In the genomic region with DNA sequence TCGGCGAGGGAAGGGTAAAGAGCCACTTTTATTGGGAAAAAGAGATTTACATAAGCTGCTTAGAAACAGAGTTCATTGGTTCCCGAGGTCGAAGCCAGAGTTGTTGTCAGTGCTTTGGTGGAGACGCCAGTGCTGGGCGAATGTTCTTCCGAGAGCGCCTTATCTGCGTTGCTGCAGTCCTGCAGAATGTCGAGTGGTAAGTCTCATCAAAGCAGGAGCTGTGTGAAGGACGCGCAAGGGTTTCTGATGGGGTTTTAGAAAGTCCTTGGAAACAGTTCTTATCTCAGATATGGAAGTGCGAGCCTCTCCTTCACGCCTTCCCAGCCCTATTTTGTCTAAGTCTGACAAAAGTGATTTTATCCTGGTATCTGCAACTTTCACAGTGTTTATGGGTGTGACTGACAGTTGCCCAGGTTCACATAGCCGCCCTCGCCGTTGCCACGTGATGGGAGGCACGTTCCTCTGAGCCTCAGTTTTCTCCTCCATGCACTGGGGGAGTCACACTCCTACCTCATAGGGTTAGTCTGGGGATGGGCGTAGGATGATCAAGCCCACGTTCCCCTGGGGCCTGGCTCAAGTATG, we compare ENCODE assay signal across 1 cellular context.
TF ChIP-seq lines count a peak whose summit lies in the region.

No MANE protein-coding gene starts in this region.

TF ChIP-seq in K562, 482 proteins besides CTCF, POLR2A, EP300 and RAD21 (continues in another document):
- TF ChIP-seq, protein P1, sequence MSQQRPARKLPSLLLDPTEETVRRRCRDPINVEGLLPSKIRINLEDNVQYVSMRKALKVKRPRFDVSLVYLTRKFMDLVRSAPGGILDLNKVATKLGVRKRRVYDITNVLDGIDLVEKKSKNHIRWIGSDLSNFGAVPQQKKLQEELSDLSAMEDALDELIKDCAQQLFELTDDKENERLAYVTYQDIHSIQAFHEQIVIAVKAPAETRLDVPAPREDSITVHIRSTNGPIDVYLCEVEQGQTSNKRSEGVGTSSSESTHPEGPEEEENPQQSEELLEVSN (IDR thresholded peaks at IDR 0.05; ENCODE audit: borderline replicate concordance in 1 of 2, extremely low read depth in 1 of 2, insufficient read depth in 1 of 2, insufficient read length in 1 of 2, low read depth in 1 of 2, low read length in 1 of 2, poor library complexity in 1 of 2, severe bottlenecking in 1 of 2): peak; percentile 64 to 66
- peak; percentile 88 for TF ChIP-seq CXXC5 (CRISPR knock-in tag; IDR thresholded peaks at IDR 0.05)
- TF ChIP-seq KDM1A (IDR thresholded peaks at IDR 0.05): peak in 1 of 2 experiments; percentile 63; a peak in 2 of 4 replicates
- no peak for TF ChIP-seq YY1 (IDR thresholded peaks at IDR 0.05; ENCODE audit: borderline replicate concordance in 1 of 3, control insufficient read depth in 1 of 3, extremely low read depth in 1 of 3, insufficient read depth in 3 of 3, insufficient read length in 1 of 3, insufficient replicate concordance in 2 of 3, low read depth in 1 of 3, low read length in 2 of 3)
- TF ChIP-seq CBFA2T3 (IDR thresholded peaks at IDR 0.05): peak; percentile 86
- peak in 1 of 2 experiments; percentile 69; a peak in 1 of 4 replicates for TF ChIP-seq MLLT1 (IDR thresholded peaks at IDR 0.05)
- TF ChIP-seq KDM2B (CRISPR knock-in tag; IDR thresholded peaks at IDR 0.05): no peak
- TF ChIP-seq, protein P2, sequence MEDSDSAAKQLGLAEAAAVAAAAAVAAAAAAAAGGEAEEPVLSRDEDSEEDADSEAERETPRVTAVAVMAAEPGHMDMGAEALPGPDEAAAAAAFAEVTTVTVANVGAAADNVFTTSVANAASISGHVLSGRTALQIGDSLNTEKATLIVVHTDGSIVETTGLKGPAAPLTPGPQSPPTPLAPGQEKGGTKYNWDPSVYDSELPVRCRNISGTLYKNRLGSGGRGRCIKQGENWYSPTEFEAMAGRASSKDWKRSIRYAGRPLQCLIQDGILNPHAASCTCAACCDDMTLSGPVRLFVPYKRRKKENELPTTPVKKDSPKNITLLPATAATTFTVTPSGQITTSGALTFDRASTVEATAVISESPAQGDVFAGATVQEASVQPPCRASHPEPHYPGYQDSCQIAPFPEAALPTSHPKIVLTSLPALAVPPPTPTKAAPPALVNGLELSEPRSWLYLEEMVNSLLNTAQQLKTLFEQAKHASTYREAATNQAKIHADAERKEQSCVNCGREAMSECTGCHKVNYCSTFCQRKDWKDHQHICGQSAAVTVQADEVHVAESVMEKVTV (CRISPR knock-in tag; IDR thresholded peaks at IDR 0.05): no peak
- peak in 1 of 2 experiments; percentile 61; a peak in 2 of 4 replicates for TF ChIP-seq RCOR1 (IDR thresholded peaks at IDR 0.05; ENCODE audit: borderline replicate concordance in 1 of 2, low read depth in 2 of 2, low read length in 2 of 2)
- no peak for TF ChIP-seq SIN3A (IDR thresholded peaks at IDR 0.05; ENCODE audit: borderline replicate concordance in 2 of 2, control insufficient read depth in 1 of 2, low read depth in 2 of 2, low read length in 2 of 2)
- TF ChIP-seq EWSR1 (IDR thresholded peaks at IDR 0.05; ENCODE audit: borderline replicate concordance, low read depth, partially characterized antibody): no peak
- peak; percentile 75 for TF ChIP-seq DPF2 (IDR thresholded peaks at IDR 0.05)
- TF ChIP-seq BCOR (IDR thresholded peaks at IDR 0.05): peak; percentile 51; the same call in 1 of the 2 replicates
- no peak for TF ChIP-seq MCM3 (IDR thresholded peaks at IDR 0.05)
- no peak for TF ChIP-seq ZKSCAN3 (CRISPR knock-in tag; IDR thresholded peaks at IDR 0.05)
- TF ChIP-seq NONO (IDR thresholded peaks at IDR 0.05; ENCODE audit: low read depth in 2 of 2, low read length in 1 of 2): no peak
- TF ChIP-seq, protein P3, sequence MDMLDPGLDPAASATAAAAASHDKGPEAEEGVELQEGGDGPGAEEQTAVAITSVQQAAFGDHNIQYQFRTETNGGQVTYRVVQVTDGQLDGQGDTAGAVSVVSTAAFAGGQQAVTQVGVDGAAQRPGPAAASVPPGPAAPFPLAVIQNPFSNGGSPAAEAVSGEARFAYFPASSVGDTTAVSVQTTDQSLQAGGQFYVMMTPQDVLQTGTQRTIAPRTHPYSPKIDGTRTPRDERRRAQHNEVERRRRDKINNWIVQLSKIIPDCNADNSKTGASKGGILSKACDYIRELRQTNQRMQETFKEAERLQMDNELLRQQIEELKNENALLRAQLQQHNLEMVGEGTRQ (CRISPR knock-in tag; IDR thresholded peaks at IDR 0.05): peak; percentile 79
- TF ChIP-seq BHLHE40 (IDR thresholded peaks at IDR 0.05; ENCODE audit: low read length): peak; percentile 87
- TF ChIP-seq PTRF (tag; IDR thresholded peaks at IDR 0.05): no peak
- no peak for TF ChIP-seq JUNB (CRISPR knock-in tag; conservative IDR thresholded peaks at IDR 0.05)
- TF ChIP-seq TEAD4 (IDR thresholded peaks at IDR 0.05; ENCODE audit: low read length): peak; percentile 53
- TF ChIP-seq TEAD4 (CRISPR knock-in tag; IDR thresholded peaks at IDR 0.05; ENCODE audit: borderline replicate concordance): no peak
- TF ChIP-seq HNRNPL (IDR thresholded peaks at IDR 0.05; ENCODE audit: low read depth, low read length): no peak
- TF ChIP-seq, protein P4, sequence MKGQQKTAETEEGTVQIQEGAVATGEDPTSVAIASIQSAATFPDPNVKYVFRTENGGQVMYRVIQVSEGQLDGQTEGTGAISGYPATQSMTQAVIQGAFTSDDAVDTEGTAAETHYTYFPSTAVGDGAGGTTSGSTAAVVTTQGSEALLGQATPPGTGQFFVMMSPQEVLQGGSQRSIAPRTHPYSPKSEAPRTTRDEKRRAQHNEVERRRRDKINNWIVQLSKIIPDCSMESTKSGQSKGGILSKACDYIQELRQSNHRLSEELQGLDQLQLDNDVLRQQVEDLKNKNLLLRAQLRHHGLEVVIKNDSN (CRISPR knock-in tag; IDR thresholded peaks at IDR 0.05): peak; percentile 83
- TF ChIP-seq, protein P5, sequence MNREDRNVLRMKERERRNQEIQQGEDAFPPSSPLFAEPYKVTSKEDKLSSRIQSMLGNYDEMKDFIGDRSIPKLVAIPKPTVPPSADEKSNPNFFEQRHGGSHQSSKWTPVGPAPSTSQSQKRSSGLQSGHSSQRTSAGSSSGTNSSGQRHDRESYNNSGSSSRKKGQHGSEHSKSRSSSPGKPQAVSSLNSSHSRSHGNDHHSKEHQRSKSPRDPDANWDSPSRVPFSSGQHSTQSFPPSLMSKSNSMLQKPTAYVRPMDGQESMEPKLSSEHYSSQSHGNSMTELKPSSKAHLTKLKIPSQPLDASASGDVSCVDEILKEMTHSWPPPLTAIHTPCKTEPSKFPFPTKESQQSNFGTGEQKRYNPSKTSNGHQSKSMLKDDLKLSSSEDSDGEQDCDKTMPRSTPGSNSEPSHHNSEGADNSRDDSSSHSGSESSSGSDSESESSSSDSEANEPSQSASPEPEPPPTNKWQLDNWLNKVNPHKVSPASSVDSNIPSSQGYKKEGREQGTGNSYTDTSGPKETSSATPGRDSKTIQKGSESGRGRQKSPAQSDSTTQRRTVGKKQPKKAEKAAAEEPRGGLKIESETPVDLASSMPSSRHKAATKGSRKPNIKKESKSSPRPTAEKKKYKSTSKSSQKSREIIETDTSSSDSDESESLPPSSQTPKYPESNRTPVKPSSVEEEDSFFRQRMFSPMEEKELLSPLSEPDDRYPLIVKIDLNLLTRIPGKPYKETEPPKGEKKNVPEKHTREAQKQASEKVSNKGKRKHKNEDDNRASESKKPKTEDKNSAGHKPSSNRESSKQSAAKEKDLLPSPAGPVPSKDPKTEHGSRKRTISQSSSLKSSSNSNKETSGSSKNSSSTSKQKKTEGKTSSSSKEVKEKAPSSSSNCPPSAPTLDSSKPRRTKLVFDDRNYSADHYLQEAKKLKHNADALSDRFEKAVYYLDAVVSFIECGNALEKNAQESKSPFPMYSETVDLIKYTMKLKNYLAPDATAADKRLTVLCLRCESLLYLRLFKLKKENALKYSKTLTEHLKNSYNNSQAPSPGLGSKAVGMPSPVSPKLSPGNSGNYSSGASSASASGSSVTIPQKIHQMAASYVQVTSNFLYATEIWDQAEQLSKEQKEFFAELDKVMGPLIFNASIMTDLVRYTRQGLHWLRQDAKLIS (CRISPR knock-in tag; IDR thresholded peaks at IDR 0.05): no peak
- TF ChIP-seq ESRRA (IDR thresholded peaks at IDR 0.05; ENCODE audit: borderline replicate concordance, low read depth): peak; percentile 61
- TF ChIP-seq SMAD1 (IDR thresholded peaks at IDR 0.05; ENCODE audit: low read depth, low read length, partially characterized antibody): no peak
- TF ChIP-seq ZNF512 (tag; IDR thresholded peaks at IDR 0.05): no peak
- TF ChIP-seq EGR1 (conservative IDR thresholded peaks at IDR 0.05): no peak
- TF ChIP-seq, protein P6, sequence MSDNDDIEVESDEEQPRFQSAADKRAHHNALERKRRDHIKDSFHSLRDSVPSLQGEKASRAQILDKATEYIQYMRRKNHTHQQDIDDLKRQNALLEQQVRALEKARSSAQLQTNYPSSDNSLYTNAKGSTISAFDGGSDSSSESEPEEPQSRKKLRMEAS (CRISPR knock-in tag; IDR thresholded peaks at IDR 0.05): peak; percentile 47; the same call in 1 of the 2 replicates
- TF ChIP-seq ZNF507 (tag; conservative IDR thresholded peaks at IDR 0.05): no peak
- TF ChIP-seq ZNF518B (CRISPR knock-in tag; IDR thresholded peaks at IDR 0.05): no peak
- peak; percentile 64 for TF ChIP-seq CBFA2T2 (conservative IDR thresholded peaks at IDR 0.05)
- TF ChIP-seq SRSF9 (IDR thresholded peaks at IDR 0.05; ENCODE audit: borderline replicate concordance, low read depth, low read length): no peak
- peak in 1 of 2 experiments; percentile 24; a peak in 1 of 4 replicates for TF ChIP-seq TRIM24 (IDR thresholded peaks at IDR 0.05)
- peak; percentile 17; the same call in 1 of the 2 replicates for TF ChIP-seq CREM (IDR thresholded peaks at IDR 0.05; ENCODE audit: low read depth)
- no peak for TF ChIP-seq ATF1 (CRISPR knock-in tag; IDR thresholded peaks at IDR 0.05)
- 0 out of 2 replicates have a peak, but pooled peaks have one; percentile 33 for TF ChIP-seq ATF1 (tag; IDR thresholded peaks at IDR 0.05)
- TF ChIP-seq RFX5 (IDR thresholded peaks at IDR 0.05; ENCODE audit: low read depth, low read length): peak; percentile 89
- peak; percentile 48 to 62; a peak in 2 of 4 replicates for TF ChIP-seq MNT (conservative IDR thresholded peaks at IDR 0.05)
- TF ChIP-seq MYNN (IDR thresholded peaks at IDR 0.05): 0 out of 2 replicates have a peak, but pooled peaks have one; percentile 30
- TF ChIP-seq MYNN (CRISPR knock-in tag; IDR thresholded peaks at IDR 0.05): no peak
- TF ChIP-seq, protein P7, sequence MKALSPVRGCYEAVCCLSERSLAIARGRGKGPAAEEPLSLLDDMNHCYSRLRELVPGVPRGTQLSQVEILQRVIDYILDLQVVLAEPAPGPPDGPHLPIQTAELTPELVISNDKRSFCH (CRISPR knock-in tag; IDR thresholded peaks at IDR 0.05): no peak
- TF ChIP-seq, protein P7 (tag; IDR thresholded peaks at IDR 0.05): no peak
